1 cellular context compared by ENCODE assay signal in the genomic region with DNA sequence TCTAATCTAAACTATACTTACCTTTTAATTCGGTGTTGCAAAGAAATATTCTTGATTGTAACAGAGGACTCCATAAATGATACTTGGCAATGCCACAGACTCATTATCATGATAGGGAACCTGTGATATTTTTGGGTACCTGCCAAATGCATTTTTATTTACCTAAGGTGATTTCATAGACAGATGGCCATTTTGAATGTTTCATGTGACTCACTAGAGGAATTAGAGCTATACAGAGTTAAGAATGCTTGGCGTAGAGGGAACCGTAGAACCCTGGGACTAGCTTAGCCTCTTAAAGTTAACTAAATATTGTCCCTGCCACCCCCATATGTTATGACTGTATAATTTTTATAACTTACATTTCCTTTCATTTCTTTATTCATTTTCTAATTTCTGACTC.
TF ChIP-seq lines count a peak whose summit lies in the region.

No MANE protein-coding gene starts in this region.

TF ChIP-seq in GM23338, 12 proteins besides CTCF, POLR2A, EP300 and RAD21 (continued from another document):
- TF ChIP-seq, protein P1, sequence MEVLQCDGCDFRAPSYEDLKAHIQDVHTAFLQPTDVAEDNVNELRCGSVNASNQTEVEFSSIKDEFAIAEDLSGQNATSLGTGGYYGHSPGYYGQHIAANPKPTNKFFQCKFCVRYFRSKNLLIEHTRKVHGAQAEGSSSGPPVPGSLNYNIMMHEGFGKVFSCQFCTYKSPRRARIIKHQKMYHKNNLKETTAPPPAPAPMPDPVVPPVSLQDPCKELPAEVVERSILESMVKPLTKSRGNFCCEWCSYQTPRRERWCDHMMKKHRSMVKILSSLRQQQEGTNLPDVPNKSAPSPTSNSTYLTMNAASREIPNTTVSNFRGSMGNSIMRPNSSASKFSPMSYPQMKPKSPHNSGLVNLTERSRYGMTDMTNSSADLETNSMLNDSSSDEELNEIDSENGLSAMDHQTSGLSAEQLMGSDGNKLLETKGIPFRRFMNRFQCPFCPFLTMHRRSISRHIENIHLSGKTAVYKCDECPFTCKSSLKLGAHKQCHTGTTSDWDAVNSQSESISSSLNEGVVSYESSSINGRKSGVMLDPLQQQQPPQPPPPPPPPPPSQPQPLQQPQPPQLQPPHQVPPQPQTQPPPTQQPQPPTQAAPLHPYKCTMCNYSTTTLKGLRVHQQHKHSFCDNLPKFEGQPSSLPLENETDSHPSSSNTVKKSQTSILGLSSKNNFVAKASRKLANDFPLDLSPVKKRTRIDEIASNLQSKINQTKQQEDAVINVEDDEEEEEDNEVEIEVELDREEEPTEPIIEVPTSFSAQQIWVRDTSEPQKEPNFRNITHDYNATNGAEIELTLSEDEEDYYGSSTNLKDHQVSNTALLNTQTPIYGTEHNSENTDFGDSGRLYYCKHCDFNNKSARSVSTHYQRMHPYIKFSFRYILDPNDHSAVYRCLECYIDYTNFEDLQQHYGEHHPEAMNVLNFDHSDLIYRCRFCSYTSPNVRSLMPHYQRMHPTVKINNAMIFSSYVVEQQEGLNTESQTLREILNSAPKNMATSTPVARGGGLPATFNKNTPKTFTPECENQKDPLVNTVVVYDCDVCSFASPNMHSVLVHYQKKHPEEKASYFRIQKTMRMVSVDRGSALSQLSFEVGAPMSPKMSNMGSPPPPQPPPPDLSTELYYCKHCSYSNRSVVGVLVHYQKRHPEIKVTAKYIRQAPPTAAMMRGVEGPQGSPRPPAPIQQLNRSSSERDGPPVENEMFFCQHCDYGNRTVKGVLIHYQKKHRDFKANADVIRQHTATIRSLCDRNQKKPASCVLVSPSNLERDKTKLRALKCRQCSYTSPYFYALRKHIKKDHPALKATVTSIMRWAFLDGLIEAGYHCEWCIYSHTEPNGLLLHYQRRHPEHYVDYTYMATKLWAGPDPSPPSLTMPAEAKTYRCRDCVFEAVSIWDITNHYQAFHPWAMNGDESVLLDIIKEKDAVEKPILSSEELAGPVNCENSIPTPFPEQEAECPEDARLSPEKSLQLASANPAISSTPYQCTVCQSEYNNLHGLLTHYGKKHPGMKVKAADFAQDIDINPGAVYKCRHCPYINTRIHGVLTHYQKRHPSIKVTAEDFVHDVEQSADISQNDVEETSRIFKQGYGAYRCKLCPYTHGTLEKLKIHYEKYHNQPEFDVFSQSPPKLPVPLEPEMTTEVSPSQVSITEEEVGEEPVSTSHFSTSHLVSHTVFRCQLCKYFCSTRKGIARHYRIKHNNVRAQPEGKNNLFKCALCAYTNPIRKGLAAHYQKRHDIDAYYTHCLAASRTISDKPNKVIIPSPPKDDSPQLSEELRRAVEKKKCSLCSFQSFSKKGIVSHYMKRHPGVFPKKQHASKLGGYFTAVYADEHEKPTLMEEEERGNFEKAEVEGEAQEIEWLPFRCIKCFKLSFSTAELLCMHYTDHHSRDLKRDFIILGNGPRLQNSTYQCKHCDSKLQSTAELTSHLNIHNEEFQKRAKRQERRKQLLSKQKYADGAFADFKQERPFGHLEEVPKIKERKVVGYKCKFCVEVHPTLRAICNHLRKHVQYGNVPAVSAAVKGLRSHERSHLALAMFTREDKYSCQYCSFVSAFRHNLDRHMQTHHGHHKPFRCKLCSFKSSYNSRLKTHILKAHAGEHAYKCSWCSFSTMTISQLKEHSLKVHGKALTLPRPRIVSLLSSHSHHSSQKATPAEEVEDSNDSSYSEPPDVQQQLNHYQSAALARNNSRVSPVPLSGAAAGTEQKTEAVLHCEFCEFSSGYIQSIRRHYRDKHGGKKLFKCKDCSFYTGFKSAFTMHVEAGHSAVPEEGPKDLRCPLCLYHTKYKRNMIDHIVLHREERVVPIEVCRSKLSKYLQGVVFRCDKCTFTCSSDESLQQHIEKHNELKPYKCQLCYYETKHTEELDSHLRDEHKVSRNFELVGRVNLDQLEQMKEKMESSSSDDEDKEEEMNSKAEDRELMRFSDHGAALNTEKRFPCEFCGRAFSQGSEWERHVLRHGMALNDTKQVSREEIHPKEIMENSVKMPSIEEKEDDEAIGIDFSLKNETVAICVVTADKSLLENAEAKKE (CRISPR knock-in tag; IDR thresholded peaks at IDR 0.05) = no peak
- TF ChIP-seq POLR2AphosphoS5 (IDR thresholded peaks at IDR 0.05; ENCODE audit: low read depth) (no peak), ZNF114 (CRISPR knock-in tag; IDR thresholded peaks at IDR 0.05) (no peak), STAT1 (IDR thresholded peaks at IDR 0.05; ENCODE audit: unreplicated experiment) (no peak), CREB1 (CRISPR knock-in tag; IDR thresholded peaks at IDR 0.05; ENCODE audit: low read depth) (no peak), EZH2phosphoT487 (IDR thresholded peaks at IDR 0.05; ENCODE audit: unreplicated experiment) (no peak), JUNB (IDR thresholded peaks at IDR 0.05; ENCODE audit: unreplicated experiment) (no peak), EZH2 (IDR thresholded peaks at IDR 0.05; ENCODE audit: low read depth, unreplicated experiment) (no peak)
- TF ChIP-seq, protein P2, sequence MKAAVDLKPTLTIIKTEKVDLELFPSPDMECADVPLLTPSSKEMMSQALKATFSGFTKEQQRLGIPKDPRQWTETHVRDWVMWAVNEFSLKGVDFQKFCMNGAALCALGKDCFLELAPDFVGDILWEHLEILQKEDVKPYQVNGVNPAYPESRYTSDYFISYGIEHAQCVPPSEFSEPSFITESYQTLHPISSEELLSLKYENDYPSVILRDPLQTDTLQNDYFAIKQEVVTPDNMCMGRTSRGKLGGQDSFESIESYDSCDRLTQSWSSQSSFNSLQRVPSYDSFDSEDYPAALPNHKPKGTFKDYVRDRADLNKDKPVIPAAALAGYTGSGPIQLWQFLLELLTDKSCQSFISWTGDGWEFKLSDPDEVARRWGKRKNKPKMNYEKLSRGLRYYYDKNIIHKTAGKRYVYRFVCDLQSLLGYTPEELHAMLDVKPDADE (IDR thresholded peaks at IDR 0.05) = no peak
